ENCODE assay signal across 11 cellular contexts in genomic region chr12:98370976-98371375, GRCh38.
"Had no signal": no experiment of that assay in that cellular context is flagged by ENCODE, and none has a peak within 500 bp of the region (broad histone marks: within the 10 kb centered on the region; RNA-seq: fewer than 3 reads in every experiment).

No MANE protein-coding gene starts in this region.

- H3K9me3 Mint-ChIP-seq: stimulated activated effector memory CD8-positive, alpha-beta T cell treated with anti-CD3 and anti-CD28 coated beads, Interleukin-12 subunit alpha, Interleukin-12 subunit beta, amount 100 ng/mL, for 72 hours; T-cell had no signal

- H3K27me3 ChIP-seq: esophagus muscularis mucosa, uterus had no signal

- H3K79me2 ChIP-seq: hepatocyte had no signal

- H3K4me3 ChIP-seq: esophagus muscularis mucosa, hepatocyte, tibial artery, uterus had no signal

- H3K36me3 Mint-ChIP-seq: stimulated activated effector memory CD8-positive, alpha-beta T cell treated with anti-CD3 and anti-CD28 coated beads, Interleukin-12 subunit alpha, Interleukin-12 subunit beta, amount 100 ng/mL, for 72 hours; T-cell had no signal

- H3K27ac Mint-ChIP-seq: stimulated activated effector memory CD8-positive, alpha-beta T cell treated with anti-CD3 and anti-CD28 coated beads, Interleukin-12 subunit alpha, Interleukin-12 subunit beta, amount 100 ng/mL, for 72 hours; T-cell had no signal

- H3K4me3 Mint-ChIP-seq: stimulated activated effector memory CD8-positive, alpha-beta T cell treated with anti-CD3 and anti-CD28 coated beads, Interleukin-12 subunit alpha, Interleukin-12 subunit beta, amount 100 ng/mL, for 72 hours; T-cell had no signal

- H3K4me2 ChIP-seq: hepatocyte had no signal

- H3K27ac ChIP-seq: brain microvascular endothelial cell, esophagus muscularis mucosa, hepatocyte, tibial artery, uterus had no signal

- H3K36me3 ChIP-seq: brain microvascular endothelial cell, esophagus muscularis mucosa, tibial artery, uterus had no signal

- ATAC-seq: stimulated activated effector memory CD8-positive, alpha-beta T cell treated with anti-CD3 and anti-CD28 coated beads, Interleukin-12 subunit alpha, Interleukin-12 subunit beta, amount 100 ng/mL, for 72 hours; T-cell had no signal

- H3K4me1 ChIP-seq: esophagus muscularis mucosa, uterus had no signal

- DNase-seq: activated naive CD4-positive, alpha-beta T cell treated with anti-CD3 and anti-CD28 coated beads, Interleukin-2, amount 50 U/mL, for 16 hours; cortex of kidney; effector CD4-positive, alpha-beta T cell; islet precursor cell; T-cell; tibial artery; uterus had no signal
